Comparison of ENCODE assay signal across 9 cellular contexts in the genomic region with DNA sequence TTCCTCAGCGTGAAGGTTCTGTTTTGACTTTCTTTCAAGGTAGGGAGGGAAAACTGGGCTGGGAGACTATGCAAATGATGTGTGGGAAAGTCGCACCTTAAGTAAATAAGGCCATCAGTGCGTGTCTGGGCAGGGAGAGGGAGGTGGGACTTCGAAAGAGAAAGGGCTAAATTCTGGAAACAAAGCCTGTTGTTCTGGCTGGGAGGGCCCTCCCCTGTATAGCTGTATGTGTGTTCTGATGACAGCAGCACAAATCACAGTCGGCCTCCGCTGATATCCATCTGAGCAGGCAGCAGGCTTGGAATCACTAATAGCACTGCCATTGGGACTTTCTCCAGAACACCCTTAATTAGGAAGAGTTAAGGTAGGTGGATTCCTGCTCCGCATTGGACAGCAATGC. TPM values are rescaled to one million over a fixed set of nuclear protein-coding genes. Genes with fewer than 3 reads are reported as not detected.
A peak's percentile ranks its signal among the peaks of the same experiment; 100 is the strongest.
DNase-seq lines count a peak whose midpoint lies in the region; ATAC-seq and TF ChIP-seq lines count a peak whose summit lies in the region.
"Had no signal": no experiment of that assay in that cellular context is flagged by ENCODE, and none has a peak within 500 bp of the region (broad histone marks: within the 10 kb centered on the region; RNA-seq: fewer than 3 reads in every experiment).

No MANE protein-coding gene starts in this region.

- H3K36me3 Mint-ChIP-seq in immature natural killer cell, result peaks cover 0 to 7% (median 0%) of the 10 kb centered on the region in 3 donors
- no peaks in the 10 kb centered on the region for H3K36me3 Mint-ChIP-seq in T-helper 2 cell treated with Interferon-gamma antibody and Interleukin-4, amounts not matched to agents 5 μg/mL and 100 μg/mL, for 36 hours (ENCODE audit: low read depth)

- H3K36me3 ChIP-seq in mammary epithelial cell (ENCODE audit: insufficient read depth, low read length) (peaks cover 66% of the 10 kb centered on the region), trophoblast cell (ENCODE audit: control insufficient read depth in 1 of 2, insufficient read depth in 2 of 2, low read length in 2 of 2) (peaks cover 23 to 40% of the 10 kb centered on the region in 2 experiments)

- H3K4me3 ChIP-seq in mammary epithelial cell (replicated peaks in 1 of 3; ENCODE audit: insufficient read depth in 1 of 3, low read depth in 2 of 3, low read length in 3 of 3) (no peak overlapping the region), trophoblast cell (ENCODE audit: low read depth, low read length) (no peak overlapping the region)

- DNase-seq in mammary epithelial cell (peak; percentile 94), trophoblast cell (no peak), NCI-H2196 treated with DMSO at 0.1 percent for 48 hours (lab: John Stamatoyannopoulos, UW; ENCODE audit: unreplicated experiment) (no peak), immature natural killer cell (no peak)
- DNase-seq in activated CD4-positive, alpha-beta T cell treated with anti-CD3 and anti-CD28 coated beads for 4 hours, result no peak
- DNase-seq in T-helper 2 cell treated with Interferon-gamma antibody and Interleukin-4, amounts not matched to agents 5 μg/mL and 100 μg/mL, for 36 hours (ENCODE audit: low spot score), result no peak

- H3K27ac Mint-ChIP-seq in immature natural killer cell, result no peak overlapping the region
- no peak overlapping the region for H3K27ac Mint-ChIP-seq in T-helper 2 cell treated with Interferon-gamma antibody and Interleukin-4, amounts not matched to agents 5 μg/mL and 100 μg/mL, for 36 hours

- in situ Hi-C loops in mammary epithelial cell (cut with MboI; ENCODE audit: low sequenced_read_pairs in 2 of 2), result loop anchor here in 1 of 2 donors (25.0 kb wide), 2 partner anchors 558 to 883 kb away; no protein-coding TSS in a partner anchor

- no peak overlapping the region for H3K18ac ChIP-seq in trophoblast cell (ENCODE audit: low read length)

- H3K9ac ChIP-seq in mammary epithelial cell (ENCODE audit: insufficient read depth, low read length) (no peak overlapping the region), trophoblast cell (ENCODE audit: low read length) (no peak overlapping the region)

- H3K9me3 ChIP-seq in mammary epithelial cell (replicated peaks; ENCODE audit: insufficient read depth, low read length), result no peaks in the 10 kb centered on the region
- peaks cover 4% of the 10 kb centered on the region for H3K9me3 ChIP-seq in trophoblast cell (ENCODE audit: insufficient read depth, low read depth, low read length)
- H3K9me3 ChIP-seq: neutrophil had no signal

- H2BK12ac ChIP-seq in trophoblast cell (ENCODE audit: low read length), result no peak overlapping the region

- no peak overlapping the region for H3K23ac ChIP-seq in trophoblast cell (ENCODE audit: low read length)

- H2BK5ac ChIP-seq in trophoblast cell (ENCODE audit: low read depth, low read length, poor library complexity), result peak overlapping the region; percentile 25

- no peak overlapping the region for H4K91ac ChIP-seq in trophoblast cell (ENCODE audit: low read depth, low read length)

- 11% methylated on average over 7 of the region's 7 CpGs for WGBS in mammary epithelial cell (ENCODE audit: low coverage, missing lambda C conversion rate)
- no CpG with 5 or more reads among the region's 7 CpGs for WGBS in trophoblast cell (ENCODE audit: extremely low coverage, insufficient coverage, insufficient read length)

- intact Hi-C loops in mammary epithelial cell (cut with micrococcal nuclease), result loop anchor here (5.0 kb wide), 2 partner anchors 677 to 888 kb away; no protein-coding TSS in a partner anchor

- H3K27me3 ChIP-seq in mammary epithelial cell (ENCODE audit: insufficient read depth, low read length) (no peaks in the 10 kb centered on the region), trophoblast cell (ENCODE audit: insufficient read depth, low read length) (no peaks in the 10 kb centered on the region)
- H3K27me3 ChIP-seq: neutrophil had no signal

- peaks cover 0 to 5% (median 2%) of the 10 kb centered on the region in 3 donors for H3K27me3 Mint-ChIP-seq in immature natural killer cell (ENCODE audit: low read depth in 3 of 3)
- peaks cover 17% of the 10 kb centered on the region for H3K27me3 Mint-ChIP-seq in T-helper 2 cell treated with Interferon-gamma antibody and Interleukin-4, amounts not matched to agents 5 μg/mL and 100 μg/mL, for 36 hours (ENCODE audit: low read depth)

- peaks cover 100% of the 10 kb centered on the region for H3K79me2 ChIP-seq in mammary epithelial cell (ENCODE audit: insufficient read depth, low read length)
- H3K79me2 ChIP-seq in trophoblast cell (ENCODE audit: control insufficient read depth, insufficient read depth, low read length, poor library complexity), result peaks cover 2% of the 10 kb centered on the region

- H3K4me1 ChIP-seq in mammary epithelial cell (ENCODE audit: insufficient read depth, low read length) (peaks cover 33% of the 10 kb centered on the region), trophoblast cell (ENCODE audit: control insufficient read depth in 1 of 2, insufficient read depth in 2 of 2, low read length in 2 of 2) (peaks cover 41 to 58% of the 10 kb centered on the region in 2 experiments)

- no peaks in the 10 kb centered on the region for H3K9me3 Mint-ChIP-seq in immature natural killer cell
- no peaks in the 10 kb centered on the region for H3K9me3 Mint-ChIP-seq in T-helper 2 cell treated with Interferon-gamma antibody and Interleukin-4, amounts not matched to agents 5 μg/mL and 100 μg/mL, for 36 hours

- no TSS peak for BruUV-seq in mammary epithelial cell (replicated peaks; lab: Mats Ljungman, UMichigan)

- peak overlapping the region; percentile 47 for H3K27ac ChIP-seq in mammary epithelial cell (ENCODE audit: insufficient read depth, low read depth, low read length)
- H3K27ac ChIP-seq in trophoblast cell (ENCODE audit: low read depth, low read length), result peak overlapping the region; percentile 93
- H3K27ac ChIP-seq: neutrophil had no signal

- peak overlapping the region; percentile 9 for H3K4me2 ChIP-seq in mammary epithelial cell (ENCODE audit: insufficient read depth, low read depth, low read length)
- peak overlapping the region; percentile 37 for H3K4me2 ChIP-seq in trophoblast cell (ENCODE audit: low read length)

- H2BK120ac ChIP-seq in trophoblast cell (ENCODE audit: insufficient read depth, low read length, poor library complexity), result no peak overlapping the region

- H2AK5ac ChIP-seq in trophoblast cell (ENCODE audit: low read length), result no peak overlapping the region

- CTCF ChIA-PET in mammary epithelial cell (lab: Charles Lee; ENCODE audit: low non-redundant PET), result interaction anchor here (0.6 kb wide), 1 partner anchor 620 kb away, joined by 6 read pairs; no protein-coding TSS in a partner anchor

- no peaks in the 10 kb centered on the region for H3K4me1 Mint-ChIP-seq in immature natural killer cell
- peaks cover 2% of the 10 kb centered on the region for H3K4me1 Mint-ChIP-seq in T-helper 2 cell treated with Interferon-gamma antibody and Interleukin-4, amounts not matched to agents 5 μg/mL and 100 μg/mL, for 36 hours (ENCODE audit: low read depth)

- H4K20me1 ChIP-seq in mammary epithelial cell (ENCODE audit: insufficient read depth, low read length), result no peaks in the 10 kb centered on the region

- peaks cover 19% of the 10 kb centered on the region for H3K79me1 ChIP-seq in trophoblast cell (ENCODE audit: low read length)

- no peak for TF ChIP-seq CTCF in mammary epithelial cell (conservative IDR thresholded peaks at IDR 0.05 in 1 of 2, IDR thresholded peaks at IDR 0.05 in 1 of 2; ENCODE audit: extremely low read depth in 1 of 2, insufficient read depth in 1 of 2, low read depth in 1 of 2, low read length in 2 of 2)

- no peak overlapping the region for H4K8ac ChIP-seq in trophoblast cell (ENCODE audit: low read depth, low read length)

- H4K12ac ChIP-seq in trophoblast cell (ENCODE audit: low read depth, low read length), result no peak overlapping the region

- H3K4ac ChIP-seq in trophoblast cell (ENCODE audit: low read depth, low read length), result no peak overlapping the region

- dilution Hi-C loops in mammary epithelial cell (cut with HindIII; ENCODE audit: low sequenced_read_pairs), result no loop called here

- no peak overlapping the region for H3K14ac ChIP-seq in trophoblast cell (ENCODE audit: low read length)

- H2AFZ ChIP-seq in mammary epithelial cell (ENCODE audit: low read depth, low read length), result no peak overlapping the region
- no peak overlapping the region for H2AFZ ChIP-seq in trophoblast cell (ENCODE audit: insufficient read depth, low read length, poor library complexity)

- no peak overlapping the region for H3K4me3 Mint-ChIP-seq in immature natural killer cell
- H3K4me3 Mint-ChIP-seq in T-helper 2 cell treated with Interferon-gamma antibody and Interleukin-4, amounts not matched to agents 5 μg/mL and 100 μg/mL, for 36 hours, result no peak overlapping the region

- ATAC-seq in GM18861 (IDR thresholded peaks at IDR 0.05; ENCODE audit: unreplicated experiment) (peak; percentile 56), HG02798 (IDR thresholded peaks at IDR 0.05; ENCODE audit: poor library complexity, unreplicated experiment) (peak; percentile 67)

RNA-seq across cellular contexts. Expression of gene JAG1, which starts 19.2 kb away (rescaled TPM):
- 100 to 1,000 TPM; 244 to 283 TPM for total RNA-seq in mammary epithelial cell
- polyA plus RNA-seq in mammary epithelial cell (54.7 TPM), immature natural killer cell (1 to 10 TPM in 1 of 3 donors, under 1 TPM in 1, not detected in 1; 0.45 to 1.3 TPM)
- 300 TPM for polyA minus RNA-seq in mammary epithelial cell
- polyA plus RNA-seq in trophoblast cell (2013), result 34.3 and 36.3 TPM in 2 replicates

Comparison
In these comparisons a context has a peak if more than half of its experiments do, and no peak if none do; other contexts are left out.
1. RNA of gene JAG1, which starts 19.2 kb away (polyA plus RNA-seq): 54.7 TPM in mammary epithelial cell (single experiment); 0.45 to 1.3 TPM in immature natural killer cell; every median in the first group is over 10 times any median in the second.